ENCODE assay signal across 10 cellular contexts in the genomic region with DNA sequence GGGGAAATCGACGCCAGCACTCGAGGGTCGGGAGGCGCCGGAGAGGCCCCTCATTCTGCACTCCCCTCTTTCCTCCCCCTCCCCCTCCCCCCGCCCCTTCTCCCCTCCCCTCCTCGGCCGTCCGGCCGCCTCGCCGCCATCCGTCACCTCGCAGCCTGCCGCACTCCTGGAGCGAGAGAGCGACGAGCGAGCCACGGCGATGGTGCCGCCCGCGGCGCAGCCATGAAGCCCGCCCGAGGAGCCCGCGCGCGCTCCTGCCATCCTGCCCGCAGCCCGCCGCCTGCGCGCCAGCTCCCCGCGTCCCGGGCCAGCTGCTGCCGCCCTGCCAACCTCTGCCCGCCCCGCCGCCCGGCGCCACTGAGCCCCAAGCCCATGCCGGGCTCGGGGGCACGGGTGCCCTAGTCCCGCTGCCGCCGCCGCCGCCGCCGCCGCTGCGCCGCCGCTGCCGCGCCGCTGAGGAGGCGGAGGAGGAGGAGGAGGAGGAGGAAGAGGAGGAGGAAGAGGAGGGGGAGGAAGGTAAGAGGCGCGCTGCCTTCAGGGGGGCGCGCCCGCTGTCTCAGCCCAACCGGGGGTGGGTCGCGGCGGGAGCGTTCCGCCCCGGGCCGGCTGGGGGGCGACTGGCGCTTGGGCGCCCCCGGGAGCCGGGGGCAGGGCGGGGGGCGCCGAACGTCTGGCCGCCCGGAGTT. TPM values are rescaled to one million over a fixed set of nuclear protein-coding genes. Genes with fewer than 3 reads are reported as not detected.
A peak's percentile ranks its signal among the peaks of the same experiment; 100 is the strongest.
DNase-seq lines count a peak whose midpoint lies in the region; ATAC-seq lines count a peak whose summit lies in the region.
"Had no signal": no experiment of that assay in that cellular context is flagged by ENCODE, and none has a peak within 500 bp of the region (broad histone marks: within the 10 kb centered on the region; RNA-seq: fewer than 3 reads in every experiment).

Gene FRMPD3 (plus strand): TSS at position 163 of the 686 bp plus-strand sequence. CDS start 76,937 bp downstream, outside the sequence.

- peak; percentile 3 for DNase-seq in NCI-H146 (lab: John Stamatoyannopoulos, UW)
- DNase-seq in NCI-H146 treated with DMSO at 0.1 percent for 48 hours (lab: John Stamatoyannopoulos, UW; ENCODE audit: unreplicated experiment) = no peak
- no peak for DNase-seq in T-helper 17 cell
- peak in 2 of 3 donors; percentile 46 to 50 for DNase-seq in right cardiac atrium
- DNase-seq in stimulated activated effector memory CD8-positive, alpha-beta T cell treated with anti-CD3 and anti-CD28 coated beads, Interleukin-12 subunit alpha, Interleukin-12 subunit beta, amount 100 ng/mL, for 72 hours (ENCODE audit: low spot score in 2 of 2) = no peak
- no peak for DNase-seq in globus pallidus (ENCODE audit: low spot score)
- DNase-seq: CD4-positive, CD25-positive, alpha-beta regulatory T cell had no signal

- H3K4me3 ChIP-seq in right cardiac atrium (ENCODE audit: low read length) = peak within 1 kb of the TSS; percentile 41

- no peak within 1 kb of the TSS for H3K27ac Mint-ChIP-seq in T-helper 17 cell
- no peak within 1 kb of the TSS for H3K27ac Mint-ChIP-seq in stimulated activated effector memory CD8-positive, alpha-beta T cell treated with anti-CD3 and anti-CD28 coated beads, Interleukin-12 subunit alpha, Interleukin-12 subunit beta, amount 100 ng/mL, for 72 hours
- H3K27ac Mint-ChIP-seq: CD4-positive, CD25-positive, alpha-beta regulatory T cell had no signal

- ATAC-seq in T-helper 17 cell (no peak), right cardiac atrium (no peak), HG03135 (IDR thresholded peaks at IDR 0.05; ENCODE audit: unreplicated experiment) (no peak), GM21423 (IDR thresholded peaks at IDR 0.05; ENCODE audit: unreplicated experiment) (no peak)
- no peak for ATAC-seq in stimulated activated effector memory CD8-positive, alpha-beta T cell treated with anti-CD3 and anti-CD28 coated beads, Interleukin-12 subunit alpha, Interleukin-12 subunit beta, amount 100 ng/mL, for 72 hours

- intact Hi-C loops in right cardiac atrium (cut with DNase I) = no loop called here

- no peaks in the 10 kb centered on the region for H3K27me3 ChIP-seq in right cardiac atrium (ENCODE audit: control insufficient read depth, insufficient read depth)

- no peaks in the 10 kb centered on the region for H3K9me3 ChIP-seq in T-helper 17 cell (ENCODE audit: control insufficient read depth, low read length, poor library complexity, severe bottlenecking)
- no peaks in the 10 kb centered on the region for H3K9me3 ChIP-seq in right cardiac atrium (ENCODE audit: control insufficient read depth, low read length)

- H3K4me1 ChIP-seq in right cardiac atrium (ENCODE audit: control insufficient read depth, insufficient read depth, low read length) = peaks cover 2% of the 10 kb centered on the region

- peaks cover 14% of the 10 kb centered on the region for H3K4me1 Mint-ChIP-seq in T-helper 17 cell
- peaks cover 35% of the 10 kb centered on the region for H3K4me1 Mint-ChIP-seq in stimulated activated effector memory CD8-positive, alpha-beta T cell treated with anti-CD3 and anti-CD28 coated beads, Interleukin-12 subunit alpha, Interleukin-12 subunit beta, amount 100 ng/mL, for 72 hours

- 1% methylated on average over 80 of the region's 88 CpGs for whole genome bisulfite sequencing in right cardiac atrium

- H3K9me3 Mint-ChIP-seq in stimulated activated effector memory CD8-positive, alpha-beta T cell treated with anti-CD3 and anti-CD28 coated beads, Interleukin-12 subunit alpha, Interleukin-12 subunit beta, amount 100 ng/mL, for 72 hours = no peaks in the 10 kb centered on the region
- H3K9me3 Mint-ChIP-seq: CD4-positive, CD25-positive, alpha-beta regulatory T cell had no signal

- H3K27ac ChIP-seq in right cardiac atrium (ENCODE audit: low read length) = no peak within 1 kb of the TSS

- peaks cover 46% of the 10 kb centered on the region for H3K27me3 Mint-ChIP-seq in T-helper 17 cell

- H3K36me3 Mint-ChIP-seq in T-helper 17 cell (ENCODE audit: low read depth) = peaks cover 7% of the 10 kb centered on the region
- H3K36me3 Mint-ChIP-seq in stimulated activated effector memory CD8-positive, alpha-beta T cell treated with anti-CD3 and anti-CD28 coated beads, Interleukin-12 subunit alpha, Interleukin-12 subunit beta, amount 100 ng/mL, for 72 hours = no peaks in the 10 kb centered on the region
- H3K36me3 Mint-ChIP-seq: CD4-positive, CD25-positive, alpha-beta regulatory T cell had no signal

- peak within 1 kb of the TSS; percentile 82 for H3K4me3 Mint-ChIP-seq in T-helper 17 cell
- peak within 1 kb of the TSS; percentile 65 for H3K4me3 Mint-ChIP-seq in stimulated activated effector memory CD8-positive, alpha-beta T cell treated with anti-CD3 and anti-CD28 coated beads, Interleukin-12 subunit alpha, Interleukin-12 subunit beta, amount 100 ng/mL, for 72 hours

RNA-seq across cellular contexts. Expression of gene FRMPD3, which starts in this region (rescaled TPM):
- under 1 TPM in 1 of 2 donors, not detected in 1; 0.17 TPM for total RNA-seq in T-helper 17 cell
- under 1 TPM; 0.11 to 0.36 (median 0.27) TPM for total RNA-seq in right cardiac atrium
- 0.05 TPM for polyA plus RNA-seq in right cardiac atrium
- total RNA-seq: CD4-positive, CD25-positive, alpha-beta regulatory T cell; pulmonary artery endothelial cell had no signal
- polyA plus RNA-seq: CD4-positive, CD25-positive, alpha-beta regulatory T cell had no signal

Comparison
In these comparisons a context has a peak if more than half of its experiments do, and no peak if none do; other contexts are left out.
1. Peak in DNase-seq and H3K4me3 ChIP-seq in right cardiac atrium; RNA of the gene not detected or under 1 TPM.